1 cellular context compared by ENCODE assay signal in the genomic region with DNA sequence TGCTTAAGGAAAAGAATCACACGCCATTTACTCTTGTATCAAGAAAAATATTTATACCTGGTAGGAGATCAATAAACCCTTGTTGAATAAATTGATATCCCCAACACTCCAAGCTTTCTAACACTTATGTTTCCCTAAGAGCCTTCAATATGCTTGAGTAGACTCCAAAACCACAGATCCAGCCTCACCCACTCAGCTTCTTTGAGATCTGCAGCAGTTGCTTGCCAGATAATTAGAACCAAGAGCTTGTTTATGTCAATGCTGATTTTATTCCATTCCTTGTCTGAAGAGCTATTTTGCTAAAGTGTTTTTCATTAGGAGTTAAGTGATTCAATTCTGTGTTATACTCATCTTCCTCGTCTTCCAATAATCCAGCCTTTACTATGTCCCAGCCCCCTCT.
TF ChIP-seq lines count a peak whose summit lies in the region.

No MANE protein-coding gene starts in this region.

TF ChIP-seq in GM23338, 12 proteins besides CTCF, POLR2A, EP300 and RAD21 (continued from another document):
- TF ChIP-seq, protein P1, sequence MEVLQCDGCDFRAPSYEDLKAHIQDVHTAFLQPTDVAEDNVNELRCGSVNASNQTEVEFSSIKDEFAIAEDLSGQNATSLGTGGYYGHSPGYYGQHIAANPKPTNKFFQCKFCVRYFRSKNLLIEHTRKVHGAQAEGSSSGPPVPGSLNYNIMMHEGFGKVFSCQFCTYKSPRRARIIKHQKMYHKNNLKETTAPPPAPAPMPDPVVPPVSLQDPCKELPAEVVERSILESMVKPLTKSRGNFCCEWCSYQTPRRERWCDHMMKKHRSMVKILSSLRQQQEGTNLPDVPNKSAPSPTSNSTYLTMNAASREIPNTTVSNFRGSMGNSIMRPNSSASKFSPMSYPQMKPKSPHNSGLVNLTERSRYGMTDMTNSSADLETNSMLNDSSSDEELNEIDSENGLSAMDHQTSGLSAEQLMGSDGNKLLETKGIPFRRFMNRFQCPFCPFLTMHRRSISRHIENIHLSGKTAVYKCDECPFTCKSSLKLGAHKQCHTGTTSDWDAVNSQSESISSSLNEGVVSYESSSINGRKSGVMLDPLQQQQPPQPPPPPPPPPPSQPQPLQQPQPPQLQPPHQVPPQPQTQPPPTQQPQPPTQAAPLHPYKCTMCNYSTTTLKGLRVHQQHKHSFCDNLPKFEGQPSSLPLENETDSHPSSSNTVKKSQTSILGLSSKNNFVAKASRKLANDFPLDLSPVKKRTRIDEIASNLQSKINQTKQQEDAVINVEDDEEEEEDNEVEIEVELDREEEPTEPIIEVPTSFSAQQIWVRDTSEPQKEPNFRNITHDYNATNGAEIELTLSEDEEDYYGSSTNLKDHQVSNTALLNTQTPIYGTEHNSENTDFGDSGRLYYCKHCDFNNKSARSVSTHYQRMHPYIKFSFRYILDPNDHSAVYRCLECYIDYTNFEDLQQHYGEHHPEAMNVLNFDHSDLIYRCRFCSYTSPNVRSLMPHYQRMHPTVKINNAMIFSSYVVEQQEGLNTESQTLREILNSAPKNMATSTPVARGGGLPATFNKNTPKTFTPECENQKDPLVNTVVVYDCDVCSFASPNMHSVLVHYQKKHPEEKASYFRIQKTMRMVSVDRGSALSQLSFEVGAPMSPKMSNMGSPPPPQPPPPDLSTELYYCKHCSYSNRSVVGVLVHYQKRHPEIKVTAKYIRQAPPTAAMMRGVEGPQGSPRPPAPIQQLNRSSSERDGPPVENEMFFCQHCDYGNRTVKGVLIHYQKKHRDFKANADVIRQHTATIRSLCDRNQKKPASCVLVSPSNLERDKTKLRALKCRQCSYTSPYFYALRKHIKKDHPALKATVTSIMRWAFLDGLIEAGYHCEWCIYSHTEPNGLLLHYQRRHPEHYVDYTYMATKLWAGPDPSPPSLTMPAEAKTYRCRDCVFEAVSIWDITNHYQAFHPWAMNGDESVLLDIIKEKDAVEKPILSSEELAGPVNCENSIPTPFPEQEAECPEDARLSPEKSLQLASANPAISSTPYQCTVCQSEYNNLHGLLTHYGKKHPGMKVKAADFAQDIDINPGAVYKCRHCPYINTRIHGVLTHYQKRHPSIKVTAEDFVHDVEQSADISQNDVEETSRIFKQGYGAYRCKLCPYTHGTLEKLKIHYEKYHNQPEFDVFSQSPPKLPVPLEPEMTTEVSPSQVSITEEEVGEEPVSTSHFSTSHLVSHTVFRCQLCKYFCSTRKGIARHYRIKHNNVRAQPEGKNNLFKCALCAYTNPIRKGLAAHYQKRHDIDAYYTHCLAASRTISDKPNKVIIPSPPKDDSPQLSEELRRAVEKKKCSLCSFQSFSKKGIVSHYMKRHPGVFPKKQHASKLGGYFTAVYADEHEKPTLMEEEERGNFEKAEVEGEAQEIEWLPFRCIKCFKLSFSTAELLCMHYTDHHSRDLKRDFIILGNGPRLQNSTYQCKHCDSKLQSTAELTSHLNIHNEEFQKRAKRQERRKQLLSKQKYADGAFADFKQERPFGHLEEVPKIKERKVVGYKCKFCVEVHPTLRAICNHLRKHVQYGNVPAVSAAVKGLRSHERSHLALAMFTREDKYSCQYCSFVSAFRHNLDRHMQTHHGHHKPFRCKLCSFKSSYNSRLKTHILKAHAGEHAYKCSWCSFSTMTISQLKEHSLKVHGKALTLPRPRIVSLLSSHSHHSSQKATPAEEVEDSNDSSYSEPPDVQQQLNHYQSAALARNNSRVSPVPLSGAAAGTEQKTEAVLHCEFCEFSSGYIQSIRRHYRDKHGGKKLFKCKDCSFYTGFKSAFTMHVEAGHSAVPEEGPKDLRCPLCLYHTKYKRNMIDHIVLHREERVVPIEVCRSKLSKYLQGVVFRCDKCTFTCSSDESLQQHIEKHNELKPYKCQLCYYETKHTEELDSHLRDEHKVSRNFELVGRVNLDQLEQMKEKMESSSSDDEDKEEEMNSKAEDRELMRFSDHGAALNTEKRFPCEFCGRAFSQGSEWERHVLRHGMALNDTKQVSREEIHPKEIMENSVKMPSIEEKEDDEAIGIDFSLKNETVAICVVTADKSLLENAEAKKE (CRISPR knock-in tag; IDR thresholded peaks at IDR 0.05) = no peak
- TF ChIP-seq, protein P2, sequence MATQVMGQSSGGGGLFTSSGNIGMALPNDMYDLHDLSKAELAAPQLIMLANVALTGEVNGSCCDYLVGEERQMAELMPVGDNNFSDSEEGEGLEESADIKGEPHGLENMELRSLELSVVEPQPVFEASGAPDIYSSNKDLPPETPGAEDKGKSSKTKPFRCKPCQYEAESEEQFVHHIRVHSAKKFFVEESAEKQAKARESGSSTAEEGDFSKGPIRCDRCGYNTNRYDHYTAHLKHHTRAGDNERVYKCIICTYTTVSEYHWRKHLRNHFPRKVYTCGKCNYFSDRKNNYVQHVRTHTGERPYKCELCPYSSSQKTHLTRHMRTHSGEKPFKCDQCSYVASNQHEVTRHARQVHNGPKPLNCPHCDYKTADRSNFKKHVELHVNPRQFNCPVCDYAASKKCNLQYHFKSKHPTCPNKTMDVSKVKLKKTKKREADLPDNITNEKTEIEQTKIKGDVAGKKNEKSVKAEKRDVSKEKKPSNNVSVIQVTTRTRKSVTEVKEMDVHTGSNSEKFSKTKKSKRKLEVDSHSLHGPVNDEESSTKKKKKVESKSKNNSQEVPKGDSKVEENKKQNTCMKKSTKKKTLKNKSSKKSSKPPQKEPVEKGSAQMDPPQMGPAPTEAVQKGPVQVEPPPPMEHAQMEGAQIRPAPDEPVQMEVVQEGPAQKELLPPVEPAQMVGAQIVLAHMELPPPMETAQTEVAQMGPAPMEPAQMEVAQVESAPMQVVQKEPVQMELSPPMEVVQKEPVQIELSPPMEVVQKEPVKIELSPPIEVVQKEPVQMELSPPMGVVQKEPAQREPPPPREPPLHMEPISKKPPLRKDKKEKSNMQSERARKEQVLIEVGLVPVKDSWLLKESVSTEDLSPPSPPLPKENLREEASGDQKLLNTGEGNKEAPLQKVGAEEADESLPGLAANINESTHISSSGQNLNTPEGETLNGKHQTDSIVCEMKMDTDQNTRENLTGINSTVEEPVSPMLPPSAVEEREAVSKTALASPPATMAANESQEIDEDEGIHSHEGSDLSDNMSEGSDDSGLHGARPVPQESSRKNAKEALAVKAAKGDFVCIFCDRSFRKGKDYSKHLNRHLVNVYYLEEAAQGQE (IDR thresholded peaks at IDR 0.05; ENCODE audit: unreplicated experiment) = no peak
- TF ChIP-seq STAT1 (IDR thresholded peaks at IDR 0.05; ENCODE audit: unreplicated experiment) = no peak
- TF ChIP-seq EZH2 (IDR thresholded peaks at IDR 0.05; ENCODE audit: low read depth, unreplicated experiment) = no peak
- TF ChIP-seq JUNB (IDR thresholded peaks at IDR 0.05; ENCODE audit: unreplicated experiment) = no peak
- TF ChIP-seq, protein P3, sequence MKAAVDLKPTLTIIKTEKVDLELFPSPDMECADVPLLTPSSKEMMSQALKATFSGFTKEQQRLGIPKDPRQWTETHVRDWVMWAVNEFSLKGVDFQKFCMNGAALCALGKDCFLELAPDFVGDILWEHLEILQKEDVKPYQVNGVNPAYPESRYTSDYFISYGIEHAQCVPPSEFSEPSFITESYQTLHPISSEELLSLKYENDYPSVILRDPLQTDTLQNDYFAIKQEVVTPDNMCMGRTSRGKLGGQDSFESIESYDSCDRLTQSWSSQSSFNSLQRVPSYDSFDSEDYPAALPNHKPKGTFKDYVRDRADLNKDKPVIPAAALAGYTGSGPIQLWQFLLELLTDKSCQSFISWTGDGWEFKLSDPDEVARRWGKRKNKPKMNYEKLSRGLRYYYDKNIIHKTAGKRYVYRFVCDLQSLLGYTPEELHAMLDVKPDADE (IDR thresholded peaks at IDR 0.05) = no peak
- TF ChIP-seq CREB1 (CRISPR knock-in tag; IDR thresholded peaks at IDR 0.05; ENCODE audit: low read depth) = no peak
- no peak for TF ChIP-seq ZNF331 (CRISPR knock-in tag; IDR thresholded peaks at IDR 0.05; ENCODE audit: low read depth)
